In the genomic region with DNA sequence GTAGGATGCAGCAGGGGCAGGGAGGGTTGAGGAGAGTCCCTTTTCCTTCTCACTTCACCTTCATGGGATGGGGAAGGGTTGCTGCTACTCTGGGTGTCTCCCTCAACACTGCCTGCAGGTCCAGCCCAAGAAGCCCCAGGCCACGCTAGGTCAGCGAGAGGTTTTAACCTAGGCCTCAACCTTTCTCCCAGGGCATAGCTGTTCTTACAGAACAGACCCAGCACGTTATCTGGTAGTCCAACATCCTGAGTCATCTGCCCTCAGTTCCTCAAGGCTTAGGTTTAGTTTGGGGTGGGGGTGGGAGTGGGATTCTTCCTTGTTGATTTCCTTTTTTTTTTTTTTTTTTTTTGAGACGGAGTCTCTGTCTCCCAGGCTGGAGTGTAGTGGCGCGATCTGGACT, we compare ENCODE assay signal across 1 cellular context.
TF ChIP-seq lines count a peak whose summit lies in the region.

No MANE protein-coding gene starts in this region.

TF ChIP-seq in HCT116, 20 proteins besides CTCF, POLR2A, EP300 and RAD21:
- no peak for TF ChIP-seq JUND (IDR thresholded peaks at IDR 0.05)
- TF ChIP-seq SRF (IDR thresholded peaks at IDR 0.05; ENCODE audit: low read depth): no peak
- no peak for TF ChIP-seq CEBPB (IDR thresholded peaks at IDR 0.05; ENCODE audit: low read depth)
- no peak for TF ChIP-seq CBX3 (IDR thresholded peaks at IDR 0.05; ENCODE audit: low read depth)
- TF ChIP-seq SP1 (IDR thresholded peaks at IDR 0.05; ENCODE audit: low read depth): no peak
- TF ChIP-seq ELF1 (IDR thresholded peaks at IDR 0.05; ENCODE audit: borderline replicate concordance, low read depth): no peak
- TF ChIP-seq EGR1 (IDR thresholded peaks at IDR 0.05; ENCODE audit: low read depth): no peak
- TF ChIP-seq, protein P1, sequence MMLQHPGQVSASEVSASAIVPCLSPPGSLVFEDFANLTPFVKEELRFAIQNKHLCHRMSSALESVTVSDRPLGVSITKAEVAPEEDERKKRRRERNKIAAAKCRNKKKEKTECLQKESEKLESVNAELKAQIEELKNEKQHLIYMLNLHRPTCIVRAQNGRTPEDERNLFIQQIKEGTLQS (IDR thresholded peaks at IDR 0.05): no peak
- no peak for TF ChIP-seq MAX (IDR thresholded peaks at IDR 0.05)
- TF ChIP-seq FOSL1 (IDR thresholded peaks at IDR 0.05; ENCODE audit: low read depth): no peak
